In the genomic region with DNA sequence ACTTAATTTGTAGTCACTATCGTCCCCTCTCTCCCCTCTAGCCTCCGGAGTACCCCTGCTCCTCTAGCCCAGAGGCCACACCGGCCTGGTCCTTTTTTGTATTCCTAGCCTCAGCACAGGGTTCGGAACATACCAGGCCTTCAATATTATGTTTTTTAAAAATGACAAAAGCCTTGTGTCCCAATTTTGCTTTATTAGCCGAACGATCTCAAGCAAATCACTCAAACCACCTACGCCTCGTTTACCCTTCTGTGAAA, we compare ENCODE assay signal across 7 cellular contexts. TPM values are rescaled to one million over a fixed set of nuclear protein-coding genes. Genes with fewer than 3 reads are reported as not detected.
DNase-seq lines count a peak whose midpoint lies in the region; ATAC-seq and TF ChIP-seq lines count a peak whose summit lies in the region.

No MANE protein-coding gene starts in this region.

- H3F3A ChIP-seq in smooth muscle cell (ENCODE audit: low read depth) = peaks cover 5% of the 10 kb centered on the region

- WGBS in right cardiac atrium = under 1% methylated on average over 8 of the region's 8 CpGs
- WGBS in smooth muscle cell (ENCODE audit: low lambda C conversion rate) = 3% methylated on average over 8 of the region's 8 CpGs

- peak overlapping the region; percentile 61 for H3K4me3 ChIP-seq in right cardiac atrium (ENCODE audit: low read length)
- H3K4me3 ChIP-seq in smooth muscle cell = peak overlapping the region; percentile 71

- H4K20me1 ChIP-seq in smooth muscle cell (ENCODE audit: low read depth) = peaks cover 38% of the 10 kb centered on the region

- H3K4me1 ChIP-seq in right cardiac atrium (ENCODE audit: control insufficient read depth, insufficient read depth, low read length) = peaks cover 4% of the 10 kb centered on the region
- peaks cover 28% of the 10 kb centered on the region for H3K4me1 ChIP-seq in smooth muscle cell (ENCODE audit: low read depth)

- peaks cover 85% of the 10 kb centered on the region for H3K79me2 ChIP-seq in smooth muscle cell (ENCODE audit: low read depth)

- no peak for DNase-seq in activated T-cell treated with anti-CD3 and anti-CD28 coated beads, Interleukin-2, amount 50 U/mL, for 4 hours
- DNase-seq in right cardiac atrium (no peak), smooth muscle cell (lab: John Stamatoyannopoulos, UW; ENCODE audit: unreplicated experiment) (no peak), NCI-H510A (lab: John Stamatoyannopoulos, UW) (no peak), NOMO-1 treated with DMSO at 0.1 percent for 48 hours (lab: John Stamatoyannopoulos, UW; ENCODE audit: unreplicated experiment) (no peak)

- peak overlapping the region; percentile 93 for H3K4me2 ChIP-seq in smooth muscle cell

- peaks cover 25% of the 10 kb centered on the region for H3K36me3 Mint-ChIP-seq in activated T-cell treated with anti-CD3 and anti-CD28 coated beads, Interleukin-2, amount 50 U/mL, for 4 hours (ENCODE audit: insufficient read depth)

- no peaks in the 10 kb centered on the region for H3K27me3 Mint-ChIP-seq in activated T-cell treated with anti-CD3 and anti-CD28 coated beads, Interleukin-2, amount 50 U/mL, for 4 hours (ENCODE audit: low read depth)

- ATAC-seq in GM19324 (IDR thresholded peaks at IDR 0.05; ENCODE audit: low FRiP score, unreplicated experiment) = peak; percentile 27
- peak; percentile 16 for ATAC-seq in HG03066 (IDR thresholded peaks at IDR 0.05; ENCODE audit: low read depth, unreplicated experiment)
- no peak for ATAC-seq in activated T-cell treated with anti-CD3 and anti-CD28 coated beads, Interleukin-2, amount 50 U/mL, for 4 hours
- ATAC-seq in right cardiac atrium = peak; percentile 18 to 35

- peak overlapping the region; percentile 19 for H2AFZ ChIP-seq in smooth muscle cell (ENCODE audit: low read depth)

- H3K4me1 Mint-ChIP-seq in activated T-cell treated with anti-CD3 and anti-CD28 coated beads, Interleukin-2, amount 50 U/mL, for 4 hours (ENCODE audit: low read depth) = peaks cover 51% of the 10 kb centered on the region

- TF ChIP-seq CTCF in smooth muscle cell (IDR thresholded peaks at IDR 0.05; ENCODE audit: borderline replicate concordance, insufficient read depth, poor library complexity, severe bottlenecking) = no peak

- H3K9me3 Mint-ChIP-seq in activated T-cell treated with anti-CD3 and anti-CD28 coated beads, Interleukin-2, amount 50 U/mL, for 4 hours = no peaks in the 10 kb centered on the region

- H3K27ac ChIP-seq in right cardiac atrium (ENCODE audit: low read length) = peak overlapping the region; percentile 43
- H3K27ac ChIP-seq in smooth muscle cell (ENCODE audit: low read depth) = peak overlapping the region; percentile 92

- peak overlapping the region; percentile 98 for H3K4me3 Mint-ChIP-seq in activated T-cell treated with anti-CD3 and anti-CD28 coated beads, Interleukin-2, amount 50 U/mL, for 4 hours

- peaks cover 5% of the 10 kb centered on the region for H3K36me3 ChIP-seq in smooth muscle cell (ENCODE audit: low read depth)

- H3K27me3 ChIP-seq in right cardiac atrium (ENCODE audit: control insufficient read depth, insufficient read depth) (no peaks in the 10 kb centered on the region), smooth muscle cell (ENCODE audit: low read depth) (no peaks in the 10 kb centered on the region)

- H3K9me3 ChIP-seq in right cardiac atrium (ENCODE audit: control insufficient read depth, low read length) (no peaks in the 10 kb centered on the region), smooth muscle cell (replicated peaks; ENCODE audit: low read depth) (no peaks in the 10 kb centered on the region)

- H3K9ac ChIP-seq in smooth muscle cell (ENCODE audit: low read depth) = peak overlapping the region; percentile 88

- intact Hi-C loops in right cardiac atrium (cut with DNase I) = no loop called here

RNA-seq across cellular contexts. Expression of a gene that starts 0.5 kb away (rescaled TPM):
- 100 to 1,000 TPM; 164 to 177 (median 170) TPM for total RNA-seq in activated T-cell treated with anti-CD3 and anti-CD28 coated beads, Interleukin-2, amount 50 U/mL, for 4 hours
- total RNA-seq in right cardiac atrium (100 to 1,000 TPM in 1 of 4 donors, 10 to 100 TPM in 3; 75.3 to 101 (median 96.8) TPM), smooth muscle cell (128 and 134 TPM in 2 replicates)
- polyA plus RNA-seq in right cardiac atrium (147 TPM), smooth muscle cell (245 and 265 TPM in 2 replicates)

Comparison
In these comparisons a context has a peak if more than half of its experiments do, and no peak if none do; other contexts are left out.
1. ATAC-seq: peak in GM19324 (single experiment), HG03066 (single experiment) and right cardiac atrium (2 of 2); none in activated T-cell treated with anti-CD3 and anti-CD28 coated beads, Interleukin-2, amount 50 U/mL, for 4 hours (0 of 2).